Comparison of ENCODE assay signal across 8 cellular contexts in genomic region chr12:63906876-63907275, GRCh38.
"Had no signal": no experiment of that assay in that cellular context is flagged by ENCODE, and none has a peak within 500 bp of the region (broad histone marks: within the 10 kb centered on the region; RNA-seq: fewer than 3 reads in every experiment).

No MANE protein-coding gene starts in this region.

- H3K4me2 ChIP-seq: GM23338 had no signal

- FAIRE-seq: H1, K562 had no signal

- H3K4me3 ChIP-seq: GM23338, HAP-1, K562 had no signal

- DNase-seq: H7, HFFc6, KG1 had no signal

- H3K36me3 ChIP-seq: HAP-1 had no signal

- H3K27ac ChIP-seq: HL-60 had no signal

- ATAC-seq: GM23338, K562 had no signal

- H2AFZ ChIP-seq: GM23338 had no signal
